1 cellular context compared by ENCODE assay signal in genomic region chr18:47150029-47150823, GRCh38.
TF ChIP-seq lines count a peak whose summit lies in the region.

Gene HDHD2, minus strand, starts transcription at chr18:47150500. Its CDS starts 14,061 bp downstream, at chr18:47136439.

TF ChIP-seq in WTC11, 78 proteins besides CTCF, POLR2A, EP300 and RAD21 (continued from another document):
- TF ChIP-seq, protein P1, sequence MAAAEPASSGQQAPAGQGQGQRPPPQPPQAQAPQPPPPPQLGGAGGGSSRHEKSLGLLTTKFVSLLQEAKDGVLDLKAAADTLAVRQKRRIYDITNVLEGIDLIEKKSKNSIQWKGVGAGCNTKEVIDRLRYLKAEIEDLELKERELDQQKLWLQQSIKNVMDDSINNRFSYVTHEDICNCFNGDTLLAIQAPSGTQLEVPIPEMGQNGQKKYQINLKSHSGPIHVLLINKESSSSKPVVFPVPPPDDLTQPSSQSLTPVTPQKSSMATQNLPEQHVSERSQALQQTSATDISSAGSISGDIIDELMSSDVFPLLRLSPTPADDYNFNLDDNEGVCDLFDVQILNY (CRISPR knock-in tag; IDR thresholded peaks at IDR 0.05): peak; percentile 75; the same call in 1 of the 2 replicates
- TF ChIP-seq SMAD3 (CRISPR knock-in tag; IDR thresholded peaks at IDR 0.05; ENCODE audit: borderline replicate concordance) (peak; percentile 55; the same call in 1 of the 2 replicates), HMGA2 (CRISPR knock-in tag; IDR thresholded peaks at IDR 0.05) (no peak), GRHL2 (CRISPR knock-in tag; IDR thresholded peaks at IDR 0.05; ENCODE audit: insufficient replicate concordance, severe bottlenecking) (no peak), RELA (CRISPR knock-in tag; IDR thresholded peaks at IDR 0.05; ENCODE audit: borderline replicate concordance) (peak; percentile 37; the same call in 1 of the 2 replicates), FOXP4 (CRISPR knock-in tag; IDR thresholded peaks at IDR 0.05) (peak; percentile 64; the same call in 1 of the 2 replicates), ZNF263 (CRISPR knock-in tag; IDR thresholded peaks at IDR 0.05; ENCODE audit: low read depth) (0 out of 2 replicates have a peak, but pooled peaks have one; percentile 11), CREM (CRISPR knock-in tag; IDR thresholded peaks at IDR 0.05) (peak; percentile 71), GABPB1 (CRISPR knock-in tag; IDR thresholded peaks at IDR 0.05) (peak; percentile 60), ARID4B (CRISPR knock-in tag; IDR thresholded peaks at IDR 0.05; ENCODE audit: borderline replicate concordance) (peak; percentile 44; the same call in 1 of the 2 replicates), NR2C2 (CRISPR knock-in tag; IDR thresholded peaks at IDR 0.05) (no peak), PREB (CRISPR knock-in tag; IDR thresholded peaks at IDR 0.05; ENCODE audit: borderline replicate concordance) (0 out of 2 replicates have a peak, but pooled peaks have one; percentile 15), USF2 (CRISPR knock-in tag; IDR thresholded peaks at IDR 0.05) (no peak), TCF7 (CRISPR knock-in tag; IDR thresholded peaks at IDR 0.05; ENCODE audit: low read depth) (peak; percentile 12; the same call in 1 of the 2 replicates), KAT7 (CRISPR knock-in tag; IDR thresholded peaks at IDR 0.05; ENCODE audit: borderline replicate concordance) (peak; percentile 51; the same call in 1 of the 2 replicates), MAX (CRISPR knock-in tag; IDR thresholded peaks at IDR 0.05) (peak; percentile 82), FOXK1 (CRISPR knock-in tag; IDR thresholded peaks at IDR 0.05) (peak; percentile 63; the same call in 1 of the 2 replicates)
- TF ChIP-seq, protein P2, sequence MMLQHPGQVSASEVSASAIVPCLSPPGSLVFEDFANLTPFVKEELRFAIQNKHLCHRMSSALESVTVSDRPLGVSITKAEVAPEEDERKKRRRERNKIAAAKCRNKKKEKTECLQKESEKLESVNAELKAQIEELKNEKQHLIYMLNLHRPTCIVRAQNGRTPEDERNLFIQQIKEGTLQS (CRISPR knock-in tag; conservative IDR thresholded peaks at IDR 0.05): no peak
